ENCODE assay signal across 1 cellular context in genomic region chr11:8056810-8057463, GRCh38.
TF ChIP-seq lines count a peak whose summit lies in the region.

No MANE protein-coding gene starts in this region.

TF ChIP-seq in HCT116, 20 proteins besides CTCF, POLR2A, EP300 and RAD21:
- TF ChIP-seq ELF1 (IDR thresholded peaks at IDR 0.05; ENCODE audit: borderline replicate concordance, low read depth) = no peak
- peak; percentile 86 for TF ChIP-seq CEBPB (IDR thresholded peaks at IDR 0.05; ENCODE audit: low read depth)
